Comparison of ENCODE assay signal across 25 cellular contexts in the genomic region with DNA sequence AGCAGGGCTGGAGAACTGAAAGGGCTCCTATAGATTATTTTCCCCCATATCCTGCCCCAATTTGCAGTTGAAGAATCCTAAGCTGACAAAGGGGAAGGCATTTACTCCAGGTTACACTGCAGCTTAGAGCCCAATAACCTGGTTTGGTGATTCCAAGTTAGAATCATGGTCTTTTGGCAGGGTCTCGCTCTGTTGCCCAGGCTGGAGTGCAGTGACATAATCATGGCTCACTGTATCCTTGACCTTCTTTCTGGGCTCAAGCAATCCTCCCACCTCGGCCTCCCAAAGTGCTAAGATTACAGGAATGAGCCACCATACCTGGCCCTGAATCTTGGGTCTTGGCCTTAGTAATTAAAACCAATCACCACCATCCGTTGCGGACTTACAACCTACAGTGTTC. TPM values are rescaled to one million over a fixed set of nuclear protein-coding genes. Genes with fewer than 3 reads are reported as not detected.
DNase-seq lines count a peak whose midpoint lies in the region; ATAC-seq, FAIRE-seq and TF ChIP-seq lines count a peak whose summit lies in the region.
"Had no signal": no experiment of that assay in that cellular context is flagged by ENCODE, and none has a peak within 500 bp of the region (broad histone marks: within the 10 kb centered on the region; RNA-seq: fewer than 3 reads in every experiment).

No MANE protein-coding gene starts in this region.

- H3K4me3 Mint-ChIP-seq in dendritic cell treated with granulocyte-macrophage colony-stimulating factor and Interleukin-4, amounts not matched to agents 40 ng/mL and 50 ng/mL, for 4 days, result no peak overlapping the region
- no peak overlapping the region for H3K4me3 Mint-ChIP-seq in neural progenitor cell
- H3K4me3 Mint-ChIP-seq: activated naive CD4-positive, alpha-beta T cell treated with anti-CD3 and anti-CD28 coated beads for 36 hours; CD8-positive, alpha-beta T cell had no signal

- peaks cover 26% of the 10 kb centered on the region for H3K36me3 Mint-ChIP-seq in dendritic cell treated with granulocyte-macrophage colony-stimulating factor and Interleukin-4, amounts not matched to agents 40 ng/mL and 50 ng/mL, for 4 days (ENCODE audit: low read depth)
- H3K36me3 Mint-ChIP-seq in neural progenitor cell, result no peaks in the 10 kb centered on the region
- H3K36me3 Mint-ChIP-seq: CD8-positive, alpha-beta T cell had no signal

- H3K4me1 Mint-ChIP-seq in dendritic cell treated with granulocyte-macrophage colony-stimulating factor and Interleukin-4, amounts not matched to agents 40 ng/mL and 50 ng/mL, for 4 days (ENCODE audit: low read depth), result peaks cover 98% of the 10 kb centered on the region
- H3K4me1 Mint-ChIP-seq in neural progenitor cell, result peaks cover 23% of the 10 kb centered on the region

- H3K36me3 ChIP-seq in neural progenitor cell, result no peaks in the 10 kb centered on the region
- no peaks in the 10 kb centered on the region for H3K36me3 ChIP-seq in gastroesophageal sphincter
- H3K36me3 ChIP-seq: cardiac muscle cell had no signal

- ATAC-seq in gastroesophageal sphincter (no peak), GM18858 (IDR thresholded peaks at IDR 0.05; ENCODE audit: unreplicated experiment) (no peak)
- ATAC-seq: CD8-positive, alpha-beta T cell; PC-3 had no signal

- peaks cover 3% of the 10 kb centered on the region for H3K27me3 Mint-ChIP-seq in dendritic cell treated with granulocyte-macrophage colony-stimulating factor and Interleukin-4, amounts not matched to agents 40 ng/mL and 50 ng/mL, for 4 days
- H3K27me3 Mint-ChIP-seq in neural progenitor cell (ENCODE audit: insufficient read depth, low read depth), result peaks cover 17% of the 10 kb centered on the region

- peak overlapping the region; percentile 59 for H3K4me3 ChIP-seq in NB4 (ENCODE audit: low read depth, low read length)
- H3K4me3 ChIP-seq in neural progenitor cell, result no peak overlapping the region
- H3K4me3 ChIP-seq in gastroesophageal sphincter, result no peak overlapping the region
- H3K4me3 ChIP-seq: cardiac muscle cell, testis had no signal

- no peaks in the 10 kb centered on the region for H3K9me3 Mint-ChIP-seq in dendritic cell treated with granulocyte-macrophage colony-stimulating factor and Interleukin-4, amounts not matched to agents 40 ng/mL and 50 ng/mL, for 4 days
- H3K9me3 Mint-ChIP-seq in neural progenitor cell, result peaks cover 9% of the 10 kb centered on the region
- H3K9me3 Mint-ChIP-seq: activated naive CD4-positive, alpha-beta T cell treated with anti-CD3 and anti-CD28 coated beads for 36 hours; activated T-cell treated with anti-CD3 and anti-CD28 coated beads, Interleukin-2, amount 50 U/mL, for 4 hours; CD8-positive, alpha-beta T cell had no signal

- no peaks in the 10 kb centered on the region for H3K9me3 ChIP-seq in neural progenitor cell (ENCODE audit: low read depth)
- H3K9me3 ChIP-seq in gastroesophageal sphincter, result no peaks in the 10 kb centered on the region
- H3K9me3 ChIP-seq: testis had no signal

- no peak for TF ChIP-seq EP300 in gastroesophageal sphincter (IDR thresholded peaks at IDR 0.05)

- peaks cover 10% of the 10 kb centered on the region for H3K27me3 ChIP-seq in neural progenitor cell
- peaks cover 98% of the 10 kb centered on the region for H3K27me3 ChIP-seq in gastroesophageal sphincter
- H3K27me3 ChIP-seq: cardiac muscle cell had no signal

- WGBS in gastroesophageal sphincter (ENCODE audit: low coverage in 1 of 2), 2 donors, result 74 to 100% methylated on average over 1 to 3 of the region's 4 CpGs

- TF ChIP-seq POLR2A in GM12892 (IDR thresholded peaks at IDR 0.05; ENCODE audit: low read depth, low read length), result no peak
- TF ChIP-seq POLR2A in NB4 (IDR thresholded peaks at IDR 0.05; ENCODE audit: extremely low read depth, insufficient read length), result no peak
- TF ChIP-seq POLR2A in gastroesophageal sphincter (IDR thresholded peaks at IDR 0.05), result no peak

- intact Hi-C loops in dendritic cell treated with granulocyte-macrophage colony-stimulating factor and Interleukin-4, amounts not matched to agents 40 ng/mL and 50 ng/mL, for 4 days (cut with micrococcal nuclease), result no loop called here

- no peaks in the 10 kb centered on the region for H3K79me2 ChIP-seq in neural progenitor cell (ENCODE audit: low read depth)

- H3K4me1 ChIP-seq in neural progenitor cell (peaks cover 7% of the 10 kb centered on the region), gastroesophageal sphincter (peaks cover 0 to 7% (median 4%) of the 10 kb centered on the region in 3 donors)

- peak; percentile 40 for FAIRE-seq in GM12892 (lab: Jason Lieb, UNC)
- FAIRE-seq: endometrium, small intestine had no signal

- peak overlapping the region; percentile 42 for H3K4me2 ChIP-seq in neural progenitor cell

- H2AFZ ChIP-seq in neural progenitor cell (replicated peaks), result no peak overlapping the region

- H4K20me1 ChIP-seq in neural progenitor cell (ENCODE audit: low read depth), result no peaks in the 10 kb centered on the region

- H3K27ac ChIP-seq in neural progenitor cell (no peak overlapping the region), gastroesophageal sphincter (no peak overlapping the region)
- H3K27ac ChIP-seq: cardiac muscle cell, testis had no signal

- DNase-seq in GM12892 (ENCODE audit: insufficient read length) (no peak), NB4 (ENCODE audit: low read depth) (no peak), neural progenitor cell (ENCODE audit: low spot score) (no peak), T1000 (lab: John Stamatoyannopoulos, UW) (no peak)
- DNase-seq: activated T-cell treated with anti-CD3 and anti-CD28 coated beads, Interleukin-2, amount 50 U/mL, for 4 hours; anterior cingulate cortex; glutamatergic neuron; NCI-H1417; NCI-H446 treated with DMSO at 0.1 percent for 48 hours; PC-3; Right ventricle myocardium superior; small intestine; stimulated activated naive B cell treated with anti-CD40 and anti-IgM and Interleukin-4, amounts not matched to agents 10 μg/mL and 1 μg/mL and 100 μg/mL, for 72 hours; testis had no signal

- H3F3A ChIP-seq in neural progenitor cell (ENCODE audit: low read depth), result no peaks in the 10 kb centered on the region

- peak overlapping the region; percentile 99 for H3K27ac Mint-ChIP-seq in dendritic cell treated with granulocyte-macrophage colony-stimulating factor and Interleukin-4, amounts not matched to agents 40 ng/mL and 50 ng/mL, for 4 days
- H3K27ac Mint-ChIP-seq in neural progenitor cell, result no peak overlapping the region
- H3K27ac Mint-ChIP-seq: activated naive CD4-positive, alpha-beta T cell treated with anti-CD3 and anti-CD28 coated beads for 36 hours; stimulated activated naive B cell treated with anti-CD40 and anti-IgM and Interleukin-4, amounts not matched to agents 10 μg/mL and 1 μg/mL and 100 μg/mL, for 72 hours had no signal

- H3K9ac ChIP-seq in neural progenitor cell, result no peak overlapping the region

- TF ChIP-seq CTCF in NB4 (IDR thresholded peaks at IDR 0.05; ENCODE audit: low read depth, low read length) (no peak), neural progenitor cell (IDR thresholded peaks at IDR 0.05) (no peak), gastroesophageal sphincter (IDR thresholded peaks at IDR 0.05) (no peak)

RNA-seq across cellular contexts. Expression of a gene that starts 1.0 kb away (rescaled TPM):
- 0.15 TPM for polyA plus RNA-seq in GM12892 (2012; ENCODE audit: missing spikeins)
- total RNA-seq in neural progenitor cell (ENCODE audit: low replicate concordance) (0.15 TPM in 1 of 2 replicates, not detected in the other), gastroesophageal sphincter (1 to 10 TPM in 2 of 4 donors, under 1 TPM in 1, not detected in 1; 0.15 to 3.9 (median 1.2) TPM)
- total RNA-seq: activated CD8-positive, alpha-beta memory T cell treated with anti-CD3 and anti-CD28 coated beads for 36 hours; activated naive CD4-positive, alpha-beta T cell treated with anti-CD3 and anti-CD28 coated beads for 36 hours; cardiac muscle cell; fibroblast of lung; renal cortical epithelial cell had no signal
- polyA plus RNA-seq: fibroblast of lung had no signal

RNA-seq across cellular contexts. Expression of a gene that starts 21.3 kb away (rescaled TPM):
- polyA plus RNA-seq in GM12892 (2012; ENCODE audit: missing spikeins), result 2.3 TPM
- total RNA-seq in neural progenitor cell (ENCODE audit: low replicate concordance), result 0.37 and 0.77 TPM in 2 replicates
- not detected for total RNA-seq in gastroesophageal sphincter
- total RNA-seq: activated CD8-positive, alpha-beta memory T cell treated with anti-CD3 and anti-CD28 coated beads for 36 hours; activated naive CD4-positive, alpha-beta T cell treated with anti-CD3 and anti-CD28 coated beads for 36 hours; activated T-cell treated with anti-CD3 and anti-CD28 coated beads, Interleukin-2, amount 50 U/mL, for 4 hours; IMR-90; Right ventricle myocardium superior had no signal

RNA-seq across cellular contexts. Expression of a gene that starts 35.7 kb away (rescaled TPM):
- polyA plus RNA-seq in GM12892 (2012; ENCODE audit: missing spikeins), result 10.0 TPM
- total RNA-seq in neural progenitor cell (ENCODE audit: low replicate concordance), result 7.2 and 17.4 TPM in 2 replicates
- 10 to 100 TPM in 3 of 4 donors, 1 to 10 TPM in 1; 7.5 to 17.9 (median 16.5) TPM for total RNA-seq in gastroesophageal sphincter
